Comparison of ENCODE assay signal across 28 cellular contexts in the genomic region with DNA sequence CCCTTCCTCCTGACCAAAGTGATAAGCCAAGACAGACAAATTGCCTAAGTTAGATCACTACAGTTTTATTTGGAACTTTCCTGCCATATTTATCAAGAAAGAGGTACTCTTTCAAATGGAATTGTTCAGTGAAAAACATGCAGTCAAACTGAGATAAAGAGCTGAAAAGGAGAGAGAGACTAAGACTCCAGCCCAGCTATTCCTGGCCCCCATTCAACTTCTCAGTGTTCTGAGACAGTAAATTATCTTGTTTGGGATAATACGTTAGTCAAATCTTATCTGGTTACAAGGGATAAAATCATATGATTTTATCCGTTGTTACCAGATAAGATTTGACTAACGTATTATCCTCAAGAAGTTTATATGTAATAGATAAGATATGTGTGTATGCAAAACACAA.
"Had no signal": no experiment of that assay in that cellular context is flagged by ENCODE, and none has a peak within 500 bp of the region (broad histone marks: within the 10 kb centered on the region; RNA-seq: fewer than 3 reads in every experiment).

No MANE protein-coding gene starts in this region.

- H3K4me3 Mint-ChIP-seq: naive B cell; natural killer cell; stimulated activated naive B cell treated with anti-CD40 and anti-IgM and Interleukin-4, amounts not matched to agents 10 μg/mL and 1 μg/mL and 100 μg/mL, for 72 hours had no signal

- H3K4me1 ChIP-seq: left lung, lower lobe of right lung, prostate gland, stomach, testis, thyroid gland, upper lobe of left lung, vagina had no signal

- ATAC-seq: left lung; lower lobe of right lung; natural killer cell; right cardiac atrium; sciatic nerve; stimulated activated naive B cell treated with anti-CD40 and anti-IgM and Interleukin-4, amounts not matched to agents 10 μg/mL and 1 μg/mL and 100 μg/mL, for 72 hours; stimulated activated naive CD8-positive, alpha-beta T cell treated with anti-CD3 and anti-CD28 coated beads, Interleukin-15, Interleukin-2, amounts not matched to agents 100 U/mL and 50 U/mL, for 24 hours had no signal

- H3K36me3 ChIP-seq: left lung, lower lobe of right lung, pancreas, prostate gland, stomach, thyroid gland, transverse colon, upper lobe of left lung, vagina had no signal

- H2AFZ ChIP-seq: hepatocyte had no signal

- H3K9me3 Mint-ChIP-seq: natural killer cell; stimulated activated naive B cell treated with anti-CD40 and anti-IgM and Interleukin-4, amounts not matched to agents 10 μg/mL and 1 μg/mL and 100 μg/mL, for 72 hours had no signal

- H3K27me3 Mint-ChIP-seq: stimulated activated naive B cell treated with anti-CD40 and anti-IgM and Interleukin-4, amounts not matched to agents 10 μg/mL and 1 μg/mL and 100 μg/mL, for 72 hours had no signal

- H3K79me2 ChIP-seq: hepatocyte had no signal

- H3K27me3 ChIP-seq: hepatocyte, left lung, pancreas, stomach, testis, thyroid gland, transverse colon, upper lobe of left lung, vagina had no signal

- H3K4me3 ChIP-seq: hepatocyte, left lung, lower lobe of right lung, pancreas, prostate gland, skin epidermis, stomach, testis, thyroid gland, transverse colon, upper lobe of left lung, vagina had no signal

- DNase-seq: kidney glomerular epithelial cell; left cardiac atrium; left lung; lower lobe of right lung; mammary epithelial cell; mesenchymal stem cell; naive B cell; natural killer cell; pancreas; posterior cingulate gyrus; retina; right cardiac atrium; stimulated activated CD4-positive, alpha-beta T cell treated with anti-CD3 and anti-CD28 coated beads, Interleukin-12 subunit alpha, Interleukin-12 subunit beta, amount 100 ng/mL, for 4 hours; stimulated activated CD4-positive, alpha-beta T cell treated with anti-CD3 and anti-CD28 coated beads, Interleukin-15, amount 100 ng/mL, for 24 hours; stimulated activated CD4-positive, alpha-beta T cell treated with anti-CD3 and anti-CD28 coated beads, Interleukin-2, amount 100 ng/mL, for 24 hours; stimulated activated CD4-positive, alpha-beta T cell treated with anti-CD3 and anti-CD28 coated beads, Interleukin-4, amount 100 ng/mL, for 1 hour; stimulated activated naive B cell treated with anti-CD40 and anti-IgM and Interleukin-4, amounts not matched to agents 10 μg/mL and 1 μg/mL and 100 μg/mL, for 72 hours; stimulated activated naive CD8-positive, alpha-beta T cell treated with anti-CD3 and anti-CD28 coated beads, Interleukin-15, Interleukin-2, amounts not matched to agents 100 U/mL and 50 U/mL, for 24 hours; stomach; testis; thyroid gland; transverse colon; upper lobe of left lung had no signal

- H3K4me2 ChIP-seq: hepatocyte had no signal

- H3K27ac Mint-ChIP-seq: naive B cell; natural killer cell; stimulated activated naive B cell treated with anti-CD40 and anti-IgM and Interleukin-4, amounts not matched to agents 10 μg/mL and 1 μg/mL and 100 μg/mL, for 72 hours had no signal

- H3K9me3 ChIP-seq: left lung, lower lobe of right lung, pancreas, prostate gland, stomach, testis, thyroid gland, transverse colon, upper lobe of left lung, vagina had no signal

- H3K27ac ChIP-seq: hepatocyte, left lung, lower lobe of right lung, pancreas, prostate gland, skin epidermis, stomach, testis, thyroid gland, transverse colon, upper lobe of left lung, vagina had no signal
